In the genomic region with DNA sequence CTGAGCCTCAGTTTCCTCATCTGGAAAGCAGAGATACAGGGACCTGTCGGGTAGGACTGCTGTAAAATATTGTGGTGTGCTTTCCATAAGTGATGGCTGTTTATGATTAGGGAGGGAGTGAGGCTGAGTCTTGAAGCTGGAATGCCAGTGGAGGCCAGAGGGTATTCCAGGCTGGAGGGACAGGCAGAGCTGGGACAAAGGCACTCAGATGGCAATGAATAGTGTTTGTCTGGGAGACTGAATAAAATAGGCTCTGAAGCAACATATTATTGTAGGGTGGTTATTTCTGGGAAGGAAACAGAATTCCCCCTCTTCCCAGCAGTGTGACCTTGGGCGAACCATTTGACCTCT, we compare ENCODE assay signal across 1 cellular context.
TF ChIP-seq lines count a peak whose summit lies in the region.

No MANE protein-coding gene starts in this region.

TF ChIP-seq in GM23338, 12 proteins besides CTCF, POLR2A, EP300 and RAD21 (continued from another document):
- TF ChIP-seq, protein P1, sequence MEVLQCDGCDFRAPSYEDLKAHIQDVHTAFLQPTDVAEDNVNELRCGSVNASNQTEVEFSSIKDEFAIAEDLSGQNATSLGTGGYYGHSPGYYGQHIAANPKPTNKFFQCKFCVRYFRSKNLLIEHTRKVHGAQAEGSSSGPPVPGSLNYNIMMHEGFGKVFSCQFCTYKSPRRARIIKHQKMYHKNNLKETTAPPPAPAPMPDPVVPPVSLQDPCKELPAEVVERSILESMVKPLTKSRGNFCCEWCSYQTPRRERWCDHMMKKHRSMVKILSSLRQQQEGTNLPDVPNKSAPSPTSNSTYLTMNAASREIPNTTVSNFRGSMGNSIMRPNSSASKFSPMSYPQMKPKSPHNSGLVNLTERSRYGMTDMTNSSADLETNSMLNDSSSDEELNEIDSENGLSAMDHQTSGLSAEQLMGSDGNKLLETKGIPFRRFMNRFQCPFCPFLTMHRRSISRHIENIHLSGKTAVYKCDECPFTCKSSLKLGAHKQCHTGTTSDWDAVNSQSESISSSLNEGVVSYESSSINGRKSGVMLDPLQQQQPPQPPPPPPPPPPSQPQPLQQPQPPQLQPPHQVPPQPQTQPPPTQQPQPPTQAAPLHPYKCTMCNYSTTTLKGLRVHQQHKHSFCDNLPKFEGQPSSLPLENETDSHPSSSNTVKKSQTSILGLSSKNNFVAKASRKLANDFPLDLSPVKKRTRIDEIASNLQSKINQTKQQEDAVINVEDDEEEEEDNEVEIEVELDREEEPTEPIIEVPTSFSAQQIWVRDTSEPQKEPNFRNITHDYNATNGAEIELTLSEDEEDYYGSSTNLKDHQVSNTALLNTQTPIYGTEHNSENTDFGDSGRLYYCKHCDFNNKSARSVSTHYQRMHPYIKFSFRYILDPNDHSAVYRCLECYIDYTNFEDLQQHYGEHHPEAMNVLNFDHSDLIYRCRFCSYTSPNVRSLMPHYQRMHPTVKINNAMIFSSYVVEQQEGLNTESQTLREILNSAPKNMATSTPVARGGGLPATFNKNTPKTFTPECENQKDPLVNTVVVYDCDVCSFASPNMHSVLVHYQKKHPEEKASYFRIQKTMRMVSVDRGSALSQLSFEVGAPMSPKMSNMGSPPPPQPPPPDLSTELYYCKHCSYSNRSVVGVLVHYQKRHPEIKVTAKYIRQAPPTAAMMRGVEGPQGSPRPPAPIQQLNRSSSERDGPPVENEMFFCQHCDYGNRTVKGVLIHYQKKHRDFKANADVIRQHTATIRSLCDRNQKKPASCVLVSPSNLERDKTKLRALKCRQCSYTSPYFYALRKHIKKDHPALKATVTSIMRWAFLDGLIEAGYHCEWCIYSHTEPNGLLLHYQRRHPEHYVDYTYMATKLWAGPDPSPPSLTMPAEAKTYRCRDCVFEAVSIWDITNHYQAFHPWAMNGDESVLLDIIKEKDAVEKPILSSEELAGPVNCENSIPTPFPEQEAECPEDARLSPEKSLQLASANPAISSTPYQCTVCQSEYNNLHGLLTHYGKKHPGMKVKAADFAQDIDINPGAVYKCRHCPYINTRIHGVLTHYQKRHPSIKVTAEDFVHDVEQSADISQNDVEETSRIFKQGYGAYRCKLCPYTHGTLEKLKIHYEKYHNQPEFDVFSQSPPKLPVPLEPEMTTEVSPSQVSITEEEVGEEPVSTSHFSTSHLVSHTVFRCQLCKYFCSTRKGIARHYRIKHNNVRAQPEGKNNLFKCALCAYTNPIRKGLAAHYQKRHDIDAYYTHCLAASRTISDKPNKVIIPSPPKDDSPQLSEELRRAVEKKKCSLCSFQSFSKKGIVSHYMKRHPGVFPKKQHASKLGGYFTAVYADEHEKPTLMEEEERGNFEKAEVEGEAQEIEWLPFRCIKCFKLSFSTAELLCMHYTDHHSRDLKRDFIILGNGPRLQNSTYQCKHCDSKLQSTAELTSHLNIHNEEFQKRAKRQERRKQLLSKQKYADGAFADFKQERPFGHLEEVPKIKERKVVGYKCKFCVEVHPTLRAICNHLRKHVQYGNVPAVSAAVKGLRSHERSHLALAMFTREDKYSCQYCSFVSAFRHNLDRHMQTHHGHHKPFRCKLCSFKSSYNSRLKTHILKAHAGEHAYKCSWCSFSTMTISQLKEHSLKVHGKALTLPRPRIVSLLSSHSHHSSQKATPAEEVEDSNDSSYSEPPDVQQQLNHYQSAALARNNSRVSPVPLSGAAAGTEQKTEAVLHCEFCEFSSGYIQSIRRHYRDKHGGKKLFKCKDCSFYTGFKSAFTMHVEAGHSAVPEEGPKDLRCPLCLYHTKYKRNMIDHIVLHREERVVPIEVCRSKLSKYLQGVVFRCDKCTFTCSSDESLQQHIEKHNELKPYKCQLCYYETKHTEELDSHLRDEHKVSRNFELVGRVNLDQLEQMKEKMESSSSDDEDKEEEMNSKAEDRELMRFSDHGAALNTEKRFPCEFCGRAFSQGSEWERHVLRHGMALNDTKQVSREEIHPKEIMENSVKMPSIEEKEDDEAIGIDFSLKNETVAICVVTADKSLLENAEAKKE (CRISPR knock-in tag; IDR thresholded peaks at IDR 0.05): no peak
- no peak for TF ChIP-seq EZH2phosphoT487 (IDR thresholded peaks at IDR 0.05; ENCODE audit: unreplicated experiment)
- no peak for TF ChIP-seq JUNB (IDR thresholded peaks at IDR 0.05; ENCODE audit: unreplicated experiment)
- TF ChIP-seq, protein P2, sequence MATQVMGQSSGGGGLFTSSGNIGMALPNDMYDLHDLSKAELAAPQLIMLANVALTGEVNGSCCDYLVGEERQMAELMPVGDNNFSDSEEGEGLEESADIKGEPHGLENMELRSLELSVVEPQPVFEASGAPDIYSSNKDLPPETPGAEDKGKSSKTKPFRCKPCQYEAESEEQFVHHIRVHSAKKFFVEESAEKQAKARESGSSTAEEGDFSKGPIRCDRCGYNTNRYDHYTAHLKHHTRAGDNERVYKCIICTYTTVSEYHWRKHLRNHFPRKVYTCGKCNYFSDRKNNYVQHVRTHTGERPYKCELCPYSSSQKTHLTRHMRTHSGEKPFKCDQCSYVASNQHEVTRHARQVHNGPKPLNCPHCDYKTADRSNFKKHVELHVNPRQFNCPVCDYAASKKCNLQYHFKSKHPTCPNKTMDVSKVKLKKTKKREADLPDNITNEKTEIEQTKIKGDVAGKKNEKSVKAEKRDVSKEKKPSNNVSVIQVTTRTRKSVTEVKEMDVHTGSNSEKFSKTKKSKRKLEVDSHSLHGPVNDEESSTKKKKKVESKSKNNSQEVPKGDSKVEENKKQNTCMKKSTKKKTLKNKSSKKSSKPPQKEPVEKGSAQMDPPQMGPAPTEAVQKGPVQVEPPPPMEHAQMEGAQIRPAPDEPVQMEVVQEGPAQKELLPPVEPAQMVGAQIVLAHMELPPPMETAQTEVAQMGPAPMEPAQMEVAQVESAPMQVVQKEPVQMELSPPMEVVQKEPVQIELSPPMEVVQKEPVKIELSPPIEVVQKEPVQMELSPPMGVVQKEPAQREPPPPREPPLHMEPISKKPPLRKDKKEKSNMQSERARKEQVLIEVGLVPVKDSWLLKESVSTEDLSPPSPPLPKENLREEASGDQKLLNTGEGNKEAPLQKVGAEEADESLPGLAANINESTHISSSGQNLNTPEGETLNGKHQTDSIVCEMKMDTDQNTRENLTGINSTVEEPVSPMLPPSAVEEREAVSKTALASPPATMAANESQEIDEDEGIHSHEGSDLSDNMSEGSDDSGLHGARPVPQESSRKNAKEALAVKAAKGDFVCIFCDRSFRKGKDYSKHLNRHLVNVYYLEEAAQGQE (IDR thresholded peaks at IDR 0.05; ENCODE audit: unreplicated experiment): no peak
- no peak for TF ChIP-seq ZNF331 (CRISPR knock-in tag; IDR thresholded peaks at IDR 0.05; ENCODE audit: low read depth)
- TF ChIP-seq NANOG (IDR thresholded peaks at IDR 0.05; ENCODE audit: borderline replicate concordance): no peak
- TF ChIP-seq, protein P3, sequence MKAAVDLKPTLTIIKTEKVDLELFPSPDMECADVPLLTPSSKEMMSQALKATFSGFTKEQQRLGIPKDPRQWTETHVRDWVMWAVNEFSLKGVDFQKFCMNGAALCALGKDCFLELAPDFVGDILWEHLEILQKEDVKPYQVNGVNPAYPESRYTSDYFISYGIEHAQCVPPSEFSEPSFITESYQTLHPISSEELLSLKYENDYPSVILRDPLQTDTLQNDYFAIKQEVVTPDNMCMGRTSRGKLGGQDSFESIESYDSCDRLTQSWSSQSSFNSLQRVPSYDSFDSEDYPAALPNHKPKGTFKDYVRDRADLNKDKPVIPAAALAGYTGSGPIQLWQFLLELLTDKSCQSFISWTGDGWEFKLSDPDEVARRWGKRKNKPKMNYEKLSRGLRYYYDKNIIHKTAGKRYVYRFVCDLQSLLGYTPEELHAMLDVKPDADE (IDR thresholded peaks at IDR 0.05): no peak
- TF ChIP-seq CREB1 (CRISPR knock-in tag; IDR thresholded peaks at IDR 0.05; ENCODE audit: low read depth): no peak
